ENCODE assay signal across 25 cellular contexts in genomic region chr12:132525833-132526455, GRCh38. TPM values are rescaled to one million over a fixed set of nuclear protein-coding genes. Genes with fewer than 3 reads are reported as not detected.
DNase-seq lines count a peak whose midpoint lies in the region; ATAC-seq lines count a peak whose summit lies in the region.
"Had no signal": no experiment of that assay in that cellular context is flagged by ENCODE, and none has a peak within 500 bp of the region (broad histone marks: within the 10 kb centered on the region; RNA-seq: fewer than 3 reads in every experiment).

No MANE protein-coding gene starts in this region.

- peak overlapping the region; percentile 40 for H3K27ac ChIP-seq in caudate nucleus (ENCODE audit: low read depth, low read length)
- H3K27ac ChIP-seq in substantia nigra (ENCODE audit: low read depth, low read length, poor library complexity, severe bottlenecking) = peak overlapping the region; percentile 72
- H3K27ac ChIP-seq in CD8-positive, alpha-beta memory T cell (ENCODE audit: low read depth, low read length) = no peak overlapping the region
- no peak overlapping the region for H3K27ac ChIP-seq in naive thymus-derived CD4-positive, alpha-beta T cell (ENCODE audit: low read depth, low read length)
- H3K27ac ChIP-seq: PC-9, VCaP had no signal

- H3K4me1 Mint-ChIP-seq in CD8-positive, alpha-beta memory T cell = peaks cover 5 to 25% (median 6%) of the 10 kb centered on the region in 3 donors
- peaks cover 4% of the 10 kb centered on the region for H3K4me1 Mint-ChIP-seq in activated naive CD4-positive, alpha-beta T cell treated with anti-CD3 and anti-CD28 coated beads, Interleukin-2, amount 10 ng/mL, durations not matched to agents 7 days and 5 days
- H3K4me1 Mint-ChIP-seq in naive thymus-derived CD4-positive, alpha-beta T cell = peaks cover 0 to 13% (median 9%) of the 10 kb centered on the region in 7 donors

- CTCF ChIA-PET in CD8-positive, alpha-beta memory T cell (lab: Charles Lee) = interaction anchor here (0.8 to 2.8 kb wide), 5 partner anchors 13 to 372 kb away, joined by 3 to 18 read pairs (median 3); no protein-coding TSS in a partner anchor
- CTCF ChIA-PET in activated naive CD4-positive, alpha-beta T cell treated with anti-CD3 and anti-CD28 coated beads, Interleukin-2, amount 10 ng/mL, durations not matched to agents 7 days and 5 days (lab: Charles Lee) = interaction anchor here (1.1 to 5.8 kb wide), 3 partner anchors 35 to 109 kb away, joined by 3 to 77 read pairs (median 4); no protein-coding TSS in a partner anchor
- CTCF ChIA-PET in naive thymus-derived CD4-positive, alpha-beta T cell (lab: Charles Lee) = interaction anchor here (0.7 to 4.6 kb wide), 3 partner anchors 27 to 147 kb away, joined by 3 to 56 read pairs (median 3); no protein-coding TSS in a partner anchor

- H3K4me3 ChIP-seq in NT2/D1 (ENCODE audit: insufficient read length, low read depth) = no peak overlapping the region
- H3K4me3 ChIP-seq in CD8-positive, alpha-beta memory T cell (ENCODE audit: low read length) = no peak overlapping the region
- H3K4me3 ChIP-seq in naive thymus-derived CD4-positive, alpha-beta T cell (ENCODE audit: low read length) = no peak overlapping the region
- H3K4me3 ChIP-seq: heart left ventricle, PC-9, smooth muscle cell had no signal

- H3K27ac Mint-ChIP-seq in CD8-positive, alpha-beta memory T cell = peak overlapping the region in 1 of 8 donors; percentile 47
- no peak overlapping the region for H3K27ac Mint-ChIP-seq in activated naive CD4-positive, alpha-beta T cell treated with anti-CD3 and anti-CD28 coated beads, Interleukin-2, amount 10 ng/mL, durations not matched to agents 7 days and 5 days
- H3K27ac Mint-ChIP-seq in naive thymus-derived CD4-positive, alpha-beta T cell = no peak overlapping the region
- H3K27ac Mint-ChIP-seq: activated CD4-positive, alpha-beta T cell treated with anti-CD3 and anti-CD28 coated beads, Interleukin-2, amount 10 ng/mL, durations not matched to agents 7 days and 5 days; activated T-cell treated with anti-CD3 and anti-CD28 coated beads, Interleukin-2, amount 50 U/mL, for 24 hours; T-helper 2 cell treated with Interferon-gamma antibody and Interleukin-4, amounts not matched to agents 5 μg/mL and 100 μg/mL, for 36 hours had no signal

- H3K9ac ChIP-seq in NT2/D1 (ENCODE audit: insufficient read length, low read depth) = peak overlapping the region; percentile 42

- peaks cover 53% of the 10 kb centered on the region for H3K27me3 ChIP-seq in NT2/D1 (ENCODE audit: insufficient read depth, insufficient read length)
- no peaks in the 10 kb centered on the region for H3K27me3 ChIP-seq in CD8-positive, alpha-beta memory T cell (ENCODE audit: insufficient read depth, low read length, poor library complexity, severe bottlenecking)
- no peaks in the 10 kb centered on the region for H3K27me3 ChIP-seq in naive thymus-derived CD4-positive, alpha-beta T cell (ENCODE audit: control insufficient read depth in 2 of 2, insufficient read depth in 2 of 2, low read length in 2 of 2)
- H3K27me3 ChIP-seq: heart left ventricle had no signal

- intact Hi-C loops in naive thymus-derived CD4-positive, alpha-beta T cell (cut with micrococcal nuclease) = no loop called here

- no peak overlapping the region for H3K4me3 Mint-ChIP-seq in CD8-positive, alpha-beta memory T cell
- H3K4me3 Mint-ChIP-seq in activated naive CD4-positive, alpha-beta T cell treated with anti-CD3 and anti-CD28 coated beads, Interleukin-2, amount 10 ng/mL, durations not matched to agents 7 days and 5 days = no peak overlapping the region
- peak overlapping the region in 1 of 10 donors; percentile 28 for H3K4me3 Mint-ChIP-seq in naive thymus-derived CD4-positive, alpha-beta T cell
- H3K4me3 Mint-ChIP-seq: activated CD4-positive, alpha-beta T cell treated with anti-CD3 and anti-CD28 coated beads, Interleukin-2, amount 10 ng/mL, durations not matched to agents 7 days and 5 days; activated T-cell treated with anti-CD3 and anti-CD28 coated beads, Interleukin-2, amount 50 U/mL, for 24 hours; T-helper 2 cell treated with Interferon-gamma antibody and Interleukin-4, amounts not matched to agents 5 μg/mL and 100 μg/mL, for 36 hours had no signal

- H3K27me3 Mint-ChIP-seq in CD8-positive, alpha-beta memory T cell = no peaks in the 10 kb centered on the region
- no peaks in the 10 kb centered on the region for H3K27me3 Mint-ChIP-seq in activated naive CD4-positive, alpha-beta T cell treated with anti-CD3 and anti-CD28 coated beads, Interleukin-2, amount 10 ng/mL, durations not matched to agents 7 days and 5 days
- no peaks in the 10 kb centered on the region for H3K27me3 Mint-ChIP-seq in naive thymus-derived CD4-positive, alpha-beta T cell
- H3K27me3 Mint-ChIP-seq: activated CD4-positive, alpha-beta T cell treated with anti-CD3 and anti-CD28 coated beads, Interleukin-2, amount 10 ng/mL, durations not matched to agents 7 days and 5 days; activated T-cell treated with anti-CD3 and anti-CD28 coated beads, Interleukin-2, amount 50 U/mL, for 24 hours had no signal

- peaks cover 34% of the 10 kb centered on the region for H3K4me1 ChIP-seq in NT2/D1 (ENCODE audit: insufficient read depth, insufficient read length)
- peaks cover 7% of the 10 kb centered on the region for H3K4me1 ChIP-seq in CD8-positive, alpha-beta memory T cell (ENCODE audit: insufficient read depth, low read length)
- peaks cover 3 to 7% of the 10 kb centered on the region in 2 donors for H3K4me1 ChIP-seq in naive thymus-derived CD4-positive, alpha-beta T cell (ENCODE audit: control insufficient read depth in 2 of 2, insufficient read depth in 2 of 2, low read length in 2 of 2)

- peak; percentile 23 for DNase-seq in NT2/D1 (ENCODE audit: low read depth, low spot score)
- peak in 60 of 61 donors; percentile 13 to 92 (median 78) for DNase-seq in caudate nucleus (lab: John Stamatoyannopoulos, UW)
- peak; percentile 74 for DNase-seq in inferior parietal cortex (ENCODE audit: extremely low spot score)
- DNase-seq in substantia nigra (lab: John Stamatoyannopoulos, UW) = peak; percentile 18 to 97 (median 86)
- DNase-seq in CD8-positive, alpha-beta memory T cell = no peak
- DNase-seq in activated naive CD4-positive, alpha-beta T cell treated with anti-CD3 and anti-CD28 coated beads, Interleukin-2, amount 10 ng/mL, durations not matched to agents 7 days and 5 days = no peak
- DNase-seq in naive thymus-derived CD4-positive, alpha-beta T cell = no peak
- DNase-seq in NK-92 treated with Interleukin-12 subunit alpha and Interleukin-12 subunit beta, amount 100 ng/mL, for 24 hours (lab: John Stamatoyannopoulos, UW) = no peak
- DNase-seq: activated CD4-positive, alpha-beta T cell treated with anti-CD3 and anti-CD28 coated beads, Interleukin-2, amount 10 ng/mL, durations not matched to agents 7 days and 5 days; activated gamma-delta T cell; activated T-cell treated with anti-CD3 and anti-CD28 coated beads, Interleukin-2, amount 50 U/mL, for 24 hours; effector CD8-positive, alpha-beta T cell; heart left ventricle; Kasumi-1; mesenchymal stem cell; NCI-H1436 treated with DMSO at 0.1 percent for 48 hours; NCI-H2171; NCI-H510A treated with DMSO at 0.1 percent for 48 hours; PC-9; SHP77; stimulated activated CD4-positive, alpha-beta T cell treated with anti-CD3 and anti-CD28 coated beads, Interleukin-1b, Interleukin-23, amount 100 ng/mL, for 48 hours had no signal

- peaks cover 26% of the 10 kb centered on the region; the same call in 1 of the 2 replicates for H3K9me3 ChIP-seq in NT2/D1 (ENCODE audit: insufficient read depth, low read length)
- no peaks in the 10 kb centered on the region for H3K9me3 ChIP-seq in CD8-positive, alpha-beta memory T cell (ENCODE audit: low read length)
- no peaks in the 10 kb centered on the region for H3K9me3 ChIP-seq in naive thymus-derived CD4-positive, alpha-beta T cell (ENCODE audit: control insufficient read depth in 2 of 3, low read length in 3 of 3)
- H3K9me3 ChIP-seq: heart left ventricle had no signal

- ATAC-seq in naive thymus-derived CD4-positive, alpha-beta T cell = no peak
- ATAC-seq: left lobe of liver had no signal

- no peaks in the 10 kb centered on the region for H3K36me3 ChIP-seq in NT2/D1 (ENCODE audit: insufficient read depth, insufficient read length, low read length)
- H3K36me3 ChIP-seq in CD8-positive, alpha-beta memory T cell (ENCODE audit: insufficient read depth, low read length) = no peaks in the 10 kb centered on the region
- H3K36me3 ChIP-seq in naive thymus-derived CD4-positive, alpha-beta T cell (ENCODE audit: control insufficient read depth in 2 of 3, insufficient read depth in 3 of 3, low read length in 3 of 3) = peaks cover 0 to 29% (median 0%) of the 10 kb centered on the region in 3 experiments

- no peaks in the 10 kb centered on the region for H3K9me3 Mint-ChIP-seq in CD8-positive, alpha-beta memory T cell
- no peaks in the 10 kb centered on the region for H3K9me3 Mint-ChIP-seq in activated naive CD4-positive, alpha-beta T cell treated with anti-CD3 and anti-CD28 coated beads, Interleukin-2, amount 10 ng/mL, durations not matched to agents 7 days and 5 days
- H3K9me3 Mint-ChIP-seq in naive thymus-derived CD4-positive, alpha-beta T cell = no peaks in the 10 kb centered on the region
- H3K9me3 Mint-ChIP-seq: activated CD4-positive, alpha-beta T cell treated with anti-CD3 and anti-CD28 coated beads, Interleukin-2, amount 10 ng/mL, durations not matched to agents 7 days and 5 days; activated T-cell treated with anti-CD3 and anti-CD28 coated beads, Interleukin-2, amount 50 U/mL, for 24 hours; T-helper 2 cell treated with Interferon-gamma antibody and Interleukin-4, amounts not matched to agents 5 μg/mL and 100 μg/mL, for 36 hours had no signal

- POLR2A ChIA-PET in CD8-positive, alpha-beta memory T cell (lab: Charles Lee) = no interaction called here
- POLR2A ChIA-PET in naive thymus-derived CD4-positive, alpha-beta T cell (lab: Charles Lee) = no interaction called here

- H3K36me3 Mint-ChIP-seq in CD8-positive, alpha-beta memory T cell = peaks cover 0 to 9% (median 0%) of the 10 kb centered on the region in 3 donors
- H3K36me3 Mint-ChIP-seq in activated naive CD4-positive, alpha-beta T cell treated with anti-CD3 and anti-CD28 coated beads, Interleukin-2, amount 10 ng/mL, durations not matched to agents 7 days and 5 days = no peaks in the 10 kb centered on the region
- peaks cover 0 to 4% (median 0%) of the 10 kb centered on the region in 5 donors for H3K36me3 Mint-ChIP-seq in naive thymus-derived CD4-positive, alpha-beta T cell

RNA-seq across cellular contexts. Expression of gene FBRSL1, which starts 36.0 kb away (rescaled TPM):
- total RNA-seq in CD8-positive, alpha-beta memory T cell = 10 to 100 TPM; 58.1 to 62.1 TPM
- 1.4 TPM for polyA plus RNA-seq in CD8-positive, alpha-beta memory T cell
- 100 to 1,000 TPM in 2 of 5 experiments, 10 to 100 TPM in 3; 56.3 to 105 (median 93.0) TPM for total RNA-seq in naive thymus-derived CD4-positive, alpha-beta T cell
- under 1 TPM; 0.77 to 0.92 TPM for polyA plus RNA-seq in naive thymus-derived CD4-positive, alpha-beta T cell

Comparison
In these comparisons a context has a peak if more than half of its experiments do, and no peak if none do; other contexts are left out.
1. DNase-seq: peak in NT2/D1 (single experiment), caudate nucleus (60 of 61), inferior parietal cortex (single experiment) and substantia nigra (49 of 49); none in CD8-positive, alpha-beta memory T cell (0 of 5), activated naive CD4-positive, alpha-beta T cell treated with anti-CD3 and anti-CD28 coated beads, Interleukin-2, amount 10 ng/mL, durations not matched to agents 7 days and 5 days (single experiment), naive thymus-derived CD4-positive, alpha-beta T cell (0 of 9) and NK-92 treated with Interleukin-12 subunit alpha and Interleukin-12 subunit beta, amount 100 ng/mL, for 24 hours (single experiment).
2. H3K27ac ChIP-seq: peak in caudate nucleus (single experiment) and substantia nigra (single experiment); none in CD8-positive, alpha-beta memory T cell (single experiment) and naive thymus-derived CD4-positive, alpha-beta T cell (single experiment).